9 cellular contexts compared by ENCODE assay signal in genomic region chr10:80498039-80498832, GRCh38. TPM values are rescaled to one million over a fixed set of nuclear protein-coding genes. Genes with fewer than 3 reads are reported as not detected.
DNase-seq lines count a peak whose midpoint lies in the region; ATAC-seq and TF ChIP-seq lines count a peak whose summit lies in the region.
"Had no signal": no experiment of that assay in that cellular context is flagged by ENCODE, and none has a peak within 500 bp of the region (broad histone marks: within the 10 kb centered on the region; RNA-seq: fewer than 3 reads in every experiment).

No MANE protein-coding gene starts in this region.

- peak overlapping the region; percentile 1 for H3K4me3 ChIP-seq in NB4 (ENCODE audit: low read depth, low read length)

- H3K4me1 Mint-ChIP-seq in stimulated activated memory B cell treated with anti-CD40 and anti-IgM and Interleukin-4, amounts not matched to agents 10 μg/mL and 1 μg/mL and 100 μg/mL, for 72 hours: peaks cover 52% of the 10 kb centered on the region

- H3K4me3 Mint-ChIP-seq in stimulated activated memory B cell treated with anti-CD40 and anti-IgM and Interleukin-4, amounts not matched to agents 10 μg/mL and 1 μg/mL and 100 μg/mL, for 72 hours: no peak overlapping the region

- ATAC-seq in stimulated activated memory B cell treated with anti-CD40 and anti-IgM and Interleukin-4, amounts not matched to agents 10 μg/mL and 1 μg/mL and 100 μg/mL, for 72 hours: no peak
- ATAC-seq in HG03280 (IDR thresholded peaks at IDR 0.05; ENCODE audit: unreplicated experiment) (no peak), GM21825 (IDR thresholded peaks at IDR 0.05; ENCODE audit: unreplicated experiment) (no peak)

- peak overlapping the region; percentile 79 for H3K27ac ChIP-seq in layer of hippocampus (ENCODE audit: low read depth, low read length)

- no peak for TF ChIP-seq CTCF in NB4 (IDR thresholded peaks at IDR 0.05; ENCODE audit: low read depth, low read length)

- no peak for TF ChIP-seq POLR2A in NB4 (IDR thresholded peaks at IDR 0.05; ENCODE audit: extremely low read depth, insufficient read length)

- no peaks in the 10 kb centered on the region for H3K27me3 ChIP-seq in layer of hippocampus (ENCODE audit: control insufficient read depth, insufficient read depth, low read length)

- H3K27ac Mint-ChIP-seq in stimulated activated memory B cell treated with anti-CD40 and anti-IgM and Interleukin-4, amounts not matched to agents 10 μg/mL and 1 μg/mL and 100 μg/mL, for 72 hours: peak overlapping the region; percentile 11

- peaks cover 40% of the 10 kb centered on the region for H3K36me3 Mint-ChIP-seq in stimulated activated memory B cell treated with anti-CD40 and anti-IgM and Interleukin-4, amounts not matched to agents 10 μg/mL and 1 μg/mL and 100 μg/mL, for 72 hours

- DNase-seq in NB4 (ENCODE audit: low read depth) (peak; percentile 46), amniotic epithelial cell (ENCODE audit: low read depth) (peak; percentile 12), mucosa of gallbladder (ENCODE audit: low spot score) (no peak)
- DNase-seq in activated effector memory CD4-positive, alpha-beta T cell treated with Interleukin-2 at 50 U/mL for 16 hours: no peak

- H3K9me3 Mint-ChIP-seq in stimulated activated memory B cell treated with anti-CD40 and anti-IgM and Interleukin-4, amounts not matched to agents 10 μg/mL and 1 μg/mL and 100 μg/mL, for 72 hours: peaks cover 8% of the 10 kb centered on the region

- H3K27me3 Mint-ChIP-seq in stimulated activated memory B cell treated with anti-CD40 and anti-IgM and Interleukin-4, amounts not matched to agents 10 μg/mL and 1 μg/mL and 100 μg/mL, for 72 hours: no peaks in the 10 kb centered on the region

RNA-seq across cellular contexts. Expression of gene SH2D4B, which starts 39.5 kb away (rescaled TPM):
- not detected for total RNA-seq in mucosa of gallbladder
- total RNA-seq: ureter had no signal

RNA-seq across cellular contexts. Expression of gene TSPAN14, which starts 44.1 kb away (rescaled TPM):
- 124 TPM for total RNA-seq in mucosa of gallbladder

Comparison
In these comparisons a context has a peak if more than half of its experiments do, and no peak if none do; other contexts are left out.
1. DNase-seq: peak in NB4 (single experiment) and amniotic epithelial cell (single experiment); none in mucosa of gallbladder (single experiment) and activated effector memory CD4-positive, alpha-beta T cell treated with Interleukin-2 at 50 U/mL for 16 hours (single experiment).